Comparison of ENCODE assay signal across 34 cellular contexts in the genomic region with DNA sequence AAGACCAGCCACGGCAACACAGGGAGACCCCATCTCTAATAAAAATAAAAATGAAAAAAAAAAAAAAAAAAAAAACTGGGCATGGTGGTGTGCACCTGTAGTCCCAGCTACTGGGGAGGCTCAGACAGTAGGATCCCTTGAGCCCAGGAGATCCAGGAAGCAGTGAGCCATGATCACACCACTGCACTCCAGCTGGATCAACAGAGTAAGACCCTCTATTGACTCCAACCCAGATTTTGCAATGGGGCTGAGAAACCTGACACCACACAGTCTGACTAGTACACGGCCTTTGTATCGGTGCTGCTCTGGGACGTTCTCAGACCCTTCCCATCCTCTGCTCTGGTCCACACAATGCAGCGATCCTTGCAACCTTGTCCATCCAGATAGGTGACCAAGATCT. TPM values are rescaled to one million over a fixed set of nuclear protein-coding genes. Genes with fewer than 3 reads are reported as not detected.
"Had no signal": no experiment of that assay in that cellular context is flagged by ENCODE, and none has a peak within 500 bp of the region (broad histone marks: within the 10 kb centered on the region; RNA-seq: fewer than 3 reads in every experiment).

No MANE protein-coding gene starts in this region.

- H3K4me1 ChIP-seq: esophagus muscularis mucosa, heart right ventricle, lower lobe of right lung, psoas muscle, tibial nerve, upper lobe of left lung had no signal

- H3K27me3 ChIP-seq: esophagus muscularis mucosa, heart right ventricle, ovary, tibial nerve, upper lobe of left lung had no signal

- H3K27ac ChIP-seq: coronary artery, esophagus muscularis mucosa, heart right ventricle, lower lobe of right lung, ovary, psoas muscle, skin epidermis, thoracic aorta, tibial nerve, upper lobe of left lung had no signal

- H3K9me3 ChIP-seq: esophagus muscularis mucosa, heart right ventricle, lower lobe of right lung, ovary, psoas muscle, thoracic aorta, tibial nerve, upper lobe of left lung had no signal

- H3K4me3 ChIP-seq: coronary artery, esophagus muscularis mucosa, heart right ventricle, lower lobe of right lung, ovary, psoas muscle, skin epidermis, thoracic aorta, tibial nerve, upper lobe of left lung had no signal

- ATAC-seq: heart right ventricle; left ventricle myocardium superior; lower lobe of right lung; naive thymus-derived CD8-positive, alpha-beta T cell; psoas muscle; right cardiac atrium had no signal

- DNase-seq: dermis blood vessel endothelial cell; effector memory CD4-positive, alpha-beta T cell; foreskin melanocyte; glutamatergic neuron; heart right ventricle; hippocampal formation; islet precursor cell; kidney glomerular epithelial cell; left ventricle myocardium superior; lower lobe of right lung; naive thymus-derived CD8-positive, alpha-beta T cell; nephron progenitor cell; occipital lobe; ovary; posterior cingulate gyrus; psoas muscle; right cardiac atrium; stimulated activated CD4-positive, alpha-beta T cell treated with anti-CD3 and anti-CD28 coated beads, Interleukin-15, amount 100 ng/mL, for 24 hours; stimulated activated CD4-positive, alpha-beta T cell treated with anti-CD3 and anti-CD28 coated beads, Interleukin-2, amount 100 ng/mL, for 48 hours; stimulated activated naive B cell treated with anti-CD40 and anti-IgM and Interleukin-4, amounts not matched to agents 10 μg/mL and 1 μg/mL and 100 μg/mL, for 72 hours; upper lobe of left lung had no signal

- H3K9me3 Mint-ChIP-seq: naive thymus-derived CD8-positive, alpha-beta T cell; nephron progenitor cell; stimulated activated naive B cell treated with anti-CD40 and anti-IgM and Interleukin-4, amounts not matched to agents 10 μg/mL and 1 μg/mL and 100 μg/mL, for 72 hours; stimulated activated naive CD8-positive, alpha-beta T cell treated with anti-CD3 and anti-CD28 coated beads, Interleukin-15, Interleukin-2, amounts not matched to agents 100 ng/mL and 50 ng/mL, for 24 hours had no signal

- H3K36me3 ChIP-seq: heart right ventricle, lower lobe of right lung, ovary, thoracic aorta, upper lobe of left lung had no signal

- H3K27ac Mint-ChIP-seq: nephron progenitor cell; stimulated activated naive CD8-positive, alpha-beta T cell treated with anti-CD3 and anti-CD28 coated beads, Interleukin-15, Interleukin-2, amounts not matched to agents 100 ng/mL and 50 ng/mL, for 24 hours had no signal

- H3K36me3 Mint-ChIP-seq: naive thymus-derived CD8-positive, alpha-beta T cell had no signal

- H3K4me3 Mint-ChIP-seq: naive thymus-derived CD8-positive, alpha-beta T cell; nephron progenitor cell; stimulated activated naive B cell treated with anti-CD40 and anti-IgM and Interleukin-4, amounts not matched to agents 10 μg/mL and 1 μg/mL and 100 μg/mL, for 72 hours; stimulated activated naive CD8-positive, alpha-beta T cell treated with anti-CD3 and anti-CD28 coated beads, Interleukin-15, Interleukin-2, amounts not matched to agents 100 ng/mL and 50 ng/mL, for 24 hours had no signal

- H3K27me3 Mint-ChIP-seq: stimulated activated naive CD8-positive, alpha-beta T cell treated with anti-CD3 and anti-CD28 coated beads, Interleukin-15, Interleukin-2, amounts not matched to agents 100 ng/mL and 50 ng/mL, for 24 hours had no signal

- FAIRE-seq: endothelial cell of umbilical vein, urothelium cell line had no signal

RNA-seq across cellular contexts. Expression of a gene that starts 31.8 kb away (rescaled TPM):
- total RNA-seq: endothelial cell of umbilical vein; epithelial cell of proximal tubule; esophagus muscularis mucosa; fibroblast of lung; heart right ventricle; left ventricle myocardium superior; lower lobe of right lung; mesenteric fat pad; myocyte; naive thymus-derived CD8-positive, alpha-beta T cell; occipital lobe; ovary; psoas muscle; renal cortical epithelial cell; right cardiac atrium; thoracic aorta; tibial nerve; upper lobe of left lung had no signal
- polyA plus RNA-seq: endothelial cell of umbilical vein; fibroblast of lung; naive thymus-derived CD8-positive, alpha-beta T cell had no signal
